ENCODE assay signal across 14 cellular contexts in the genomic region with DNA sequence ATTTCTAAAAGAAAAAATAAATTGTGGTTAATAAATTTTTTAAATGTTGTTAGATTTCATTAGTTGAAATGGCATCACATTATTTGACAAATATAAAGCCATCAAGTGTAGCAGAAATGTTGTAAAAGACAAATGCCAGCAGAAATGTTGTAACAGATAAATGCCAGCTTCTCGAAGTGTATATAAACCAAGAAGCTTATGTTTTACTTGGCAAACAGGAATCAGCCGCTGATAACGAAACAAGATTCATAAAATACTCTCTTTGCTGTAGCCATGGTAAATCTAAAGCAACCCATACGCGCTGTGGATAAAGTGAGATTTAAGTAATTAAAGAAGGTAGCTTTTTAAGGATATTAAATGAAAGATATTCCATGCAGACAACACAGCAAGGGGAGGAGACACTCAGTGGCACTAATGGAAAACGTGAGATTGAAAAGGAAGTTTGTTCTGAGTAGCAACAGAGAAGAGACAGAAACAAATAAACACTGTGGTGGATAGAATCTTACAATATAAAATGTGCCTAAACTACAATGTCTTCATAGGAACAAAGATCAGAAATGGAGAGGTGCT.
"Had no signal": no experiment of that assay in that cellular context is flagged by ENCODE, and none has a peak within 500 bp of the region (broad histone marks: within the 10 kb centered on the region; RNA-seq: fewer than 3 reads in every experiment).

No MANE protein-coding gene starts in this region.

- H3K4me1 Mint-ChIP-seq: neural progenitor cell had no signal

- H3K27me3 ChIP-seq: cardiac muscle cell, foreskin keratinocyte, neural progenitor cell had no signal

- FAIRE-seq: astrocyte, kidney had no signal

- H3K4me3 ChIP-seq: cardiac muscle cell, neural progenitor cell had no signal

- H3K4me3 Mint-ChIP-seq: activated CD4-positive, alpha-beta memory T cell treated with anti-CD3 and anti-CD28 coated beads for 36 hours; activated T-cell treated with anti-CD3 and anti-CD28 coated beads, Interleukin-2, amount 50 U/mL, for 72 hours; effector memory CD8-positive, alpha-beta T cell; neural progenitor cell; type B pancreatic cell had no signal

- H3K9ac ChIP-seq: neural progenitor cell, parathyroid adenoma had no signal

- ATAC-seq: activated T-cell treated with anti-CD3 and anti-CD28 coated beads, Interleukin-2, amount 50 U/mL, for 72 hours; effector memory CD8-positive, alpha-beta T cell; foreskin keratinocyte; left ventricle myocardium superior had no signal

- DNase-seq: activated CD4-positive, alpha-beta memory T cell treated with anti-CD3 and anti-CD28 coated beads for 36 hours; activated naive CD4-positive, alpha-beta T cell; activated T-cell treated with anti-CD3 and anti-CD28 coated beads, Interleukin-2, amount 50 U/mL, for 72 hours; cortex of kidney; effector memory CD8-positive, alpha-beta T cell; erythroblast; foreskin keratinocyte; kidney; left ventricle myocardium superior had no signal

- H3K36me3 Mint-ChIP-seq: activated CD4-positive, alpha-beta memory T cell treated with anti-CD3 and anti-CD28 coated beads for 36 hours; neural progenitor cell; type B pancreatic cell had no signal

- H3K27me3 Mint-ChIP-seq: activated CD4-positive, alpha-beta memory T cell treated with anti-CD3 and anti-CD28 coated beads for 36 hours; effector memory CD8-positive, alpha-beta T cell; type B pancreatic cell had no signal

- H3K4me2 ChIP-seq: neural progenitor cell had no signal

- H3K27ac Mint-ChIP-seq: activated CD4-positive, alpha-beta memory T cell treated with anti-CD3 and anti-CD28 coated beads for 36 hours; activated T-cell treated with anti-CD3 and anti-CD28 coated beads, Interleukin-2, amount 50 U/mL, for 72 hours; neural progenitor cell; type B pancreatic cell had no signal

- H3K9me3 Mint-ChIP-seq: activated CD4-positive, alpha-beta memory T cell treated with anti-CD3 and anti-CD28 coated beads for 36 hours; activated T-cell treated with anti-CD3 and anti-CD28 coated beads, Interleukin-2, amount 50 U/mL, for 72 hours; effector memory CD8-positive, alpha-beta T cell; neural progenitor cell; type B pancreatic cell had no signal

- H3K27ac ChIP-seq: cardiac muscle cell, foreskin keratinocyte, neural progenitor cell, parathyroid adenoma had no signal

- H2AFZ ChIP-seq: neural progenitor cell, parathyroid adenoma had no signal

- H3K36me3 ChIP-seq: cardiac muscle cell, neural progenitor cell had no signal

- H3K4me1 ChIP-seq: foreskin keratinocyte had no signal
